ENCODE assay signal across 1 cellular context in genomic region chr1:211695135-211695816, GRCh38.
TF ChIP-seq lines count a peak whose summit lies in the region.

No MANE protein-coding gene starts in this region.

TF ChIP-seq in GM12878, 131 proteins besides CTCF, POLR2A, EP300 and RAD21 (continued from another document):
- no peak for TF ChIP-seq ATF3 (IDR thresholded peaks at IDR 0.05; ENCODE audit: borderline replicate concordance, extremely low read depth, low read depth, low read length)
- TF ChIP-seq IKZF1 (conservative IDR thresholded peaks at IDR 0.05) = peak; percentile 89
- no peak for TF ChIP-seq SMAD1 (IDR thresholded peaks at IDR 0.05; ENCODE audit: low read depth, partially characterized antibody)
- peak; percentile 23; the same call in 1 of the 2 replicates for TF ChIP-seq RAD51 (IDR thresholded peaks at IDR 0.05)
- TF ChIP-seq SUPT20H (IDR thresholded peaks at IDR 0.05; ENCODE audit: borderline replicate concordance, control insufficient read depth, low read depth, low read length) = no peak
- TF ChIP-seq PBX3 (IDR thresholded peaks at IDR 0.05; ENCODE audit: insufficient replicate concordance, low read depth, low read length) = no peak
- TF ChIP-seq POU2F2 (IDR thresholded peaks at IDR 0.05; ENCODE audit: borderline replicate concordance, low read depth, low read length) = peak; percentile 65; the same call in 1 of the 3 replicates
- TF ChIP-seq RFX5 (IDR thresholded peaks at IDR 0.05; ENCODE audit: low read depth, low read length) = no peak
- peak; percentile 74 for TF ChIP-seq TCF7 (IDR thresholded peaks at IDR 0.05; ENCODE audit: borderline replicate concordance)
- TF ChIP-seq MAX (IDR thresholded peaks at IDR 0.05; ENCODE audit: low read depth, low read length) = peak; percentile 66; the same call in 1 of the 2 replicates
- peak; percentile 72 for TF ChIP-seq MEF2A (IDR thresholded peaks at IDR 0.05; ENCODE audit: insufficient read depth, low read depth, low read length)
- TF ChIP-seq MXI1 (IDR thresholded peaks at IDR 0.05; ENCODE audit: low read depth, low read length) = peak; percentile 43
- TF ChIP-seq IRF5 (IDR thresholded peaks at IDR 0.05; ENCODE audit: borderline replicate concordance) = no peak
- TF ChIP-seq SPI1 (IDR thresholded peaks at IDR 0.05; ENCODE audit: borderline replicate concordance, insufficient read depth, low read depth, low read length) = peak; percentile 87
- peak; percentile 33 to 80; a peak in 3 of 4 replicates for TF ChIP-seq SRF (IDR thresholded peaks at IDR 0.05; ENCODE audit: low read depth in 2 of 2, low read length in 2 of 2)
- TF ChIP-seq BMI1 (IDR thresholded peaks at IDR 0.05; ENCODE audit: borderline replicate concordance) = no peak; the same call in 1 of the 2 replicates
- 0 out of 2 replicates have a peak, but pooled peaks have one; percentile 28 for TF ChIP-seq STAT1 (conservative IDR thresholded peaks at IDR 0.05)
- TF ChIP-seq CEBPB (IDR thresholded peaks at IDR 0.05; ENCODE audit: borderline replicate concordance in 1 of 2, low read depth in 2 of 2, low read length in 2 of 2) = no peak
- no peak for TF ChIP-seq PAX8 (IDR thresholded peaks at IDR 0.05)
- TF ChIP-seq IKZF2 (IDR thresholded peaks at IDR 0.05) = peak; percentile 86 to 87
- TF ChIP-seq NR2C1 (IDR thresholded peaks at IDR 0.05) = peak; percentile 4; the same call in 1 of the 2 replicates
- TF ChIP-seq ZNF592 (IDR thresholded peaks at IDR 0.05) = no peak
- peak; percentile 27; the same call in 1 of the 2 replicates for TF ChIP-seq JUNB (IDR thresholded peaks at IDR 0.05)
- no peak for TF ChIP-seq KAT2A (conservative IDR thresholded peaks at IDR 0.05; ENCODE audit: control insufficient read depth, low read depth, low read length)
- TF ChIP-seq BCL11A (IDR thresholded peaks at IDR 0.05; ENCODE audit: low read depth, low read length) = peak; percentile 63; the same call in 1 of the 2 replicates
- no peak for TF ChIP-seq LARP7 (IDR thresholded peaks at IDR 0.05)
- no peak for TF ChIP-seq ZZZ3 (IDR thresholded peaks at IDR 0.05; ENCODE audit: control insufficient read depth, insufficient read length, low read depth)
- peak; percentile 67 for TF ChIP-seq EED (IDR thresholded peaks at IDR 0.05; ENCODE audit: low read depth)
- peak; percentile 74 for TF ChIP-seq FOXM1 (IDR thresholded peaks at IDR 0.05; ENCODE audit: low read depth, low read length)
- TF ChIP-seq SMC3 (IDR thresholded peaks at IDR 0.05; ENCODE audit: borderline replicate concordance, low read length) = no peak
- no peak for TF ChIP-seq SMAD5 (IDR thresholded peaks at IDR 0.05; ENCODE audit: low read depth)
- TF ChIP-seq E4F1 (IDR thresholded peaks at IDR 0.05; ENCODE audit: borderline replicate concordance, partially characterized antibody) = no peak
- no peak for TF ChIP-seq STAT3 (IDR thresholded peaks at IDR 0.05; ENCODE audit: low read depth, low read length)
- peak; percentile 89 for TF ChIP-seq NBN (IDR thresholded peaks at IDR 0.05)
- peak; percentile 68; the same call in 1 of the 2 replicates for TF ChIP-seq MTA3 (IDR thresholded peaks at IDR 0.05; ENCODE audit: borderline replicate concordance, low read length)
- peak in 1 of 2 experiments; percentile 69; a peak in 2 of 3 replicates for TF ChIP-seq EGR1 (IDR thresholded peaks at IDR 0.05; ENCODE audit: borderline replicate concordance in 1 of 2, low read depth in 2 of 2, low read length in 2 of 2)
- no peak for TF ChIP-seq PML (IDR thresholded peaks at IDR 0.05; ENCODE audit: low read length)
- peak; percentile 46 for TF ChIP-seq SP1 (IDR thresholded peaks at IDR 0.05; ENCODE audit: low read depth, low read length)
- no peak for TF ChIP-seq BCLAF1 (IDR thresholded peaks at IDR 0.05)
- peak; percentile 91 for TF ChIP-seq SKIL (IDR thresholded peaks at IDR 0.05; ENCODE audit: low read depth, poor library complexity, severe bottlenecking)
- no peak for TF ChIP-seq SIN3A (IDR thresholded peaks at IDR 0.05; ENCODE audit: low read depth, low read length)
